Comparison of ENCODE assay signal across 11 cellular contexts in the genomic region with DNA sequence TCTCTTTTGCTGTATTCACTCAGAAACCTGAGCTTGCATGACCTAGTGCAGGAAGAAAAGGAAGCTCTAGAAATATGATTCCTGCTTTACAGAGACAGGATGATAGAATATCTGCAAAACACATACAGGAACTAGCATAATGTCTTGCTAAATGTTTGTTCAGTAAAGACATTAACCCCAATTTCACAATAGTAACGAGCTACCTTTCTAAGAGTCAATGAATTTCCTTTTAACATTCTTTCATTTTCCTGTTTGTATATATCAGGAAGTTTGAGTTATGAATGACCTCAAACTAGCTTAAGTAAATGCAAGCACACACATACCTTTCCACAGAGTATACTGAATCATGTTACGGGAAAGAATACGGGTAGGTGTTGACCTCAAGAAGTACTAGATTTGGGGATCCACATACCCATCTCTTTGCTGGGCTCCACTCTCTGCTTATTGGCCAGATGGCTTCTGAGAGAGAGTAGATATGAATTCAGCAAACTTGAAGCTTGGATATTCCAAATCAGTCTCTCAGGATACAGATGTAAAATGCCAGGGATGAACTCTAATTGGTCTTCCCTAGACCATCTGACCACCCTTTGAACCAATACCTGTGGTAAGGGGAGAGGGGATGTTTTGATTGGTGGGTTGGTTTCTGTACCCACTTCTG. TPM values are rescaled to one million over a fixed set of nuclear protein-coding genes. Genes with fewer than 3 reads are reported as not detected.
DNase-seq lines count a peak whose midpoint lies in the region; ATAC-seq and TF ChIP-seq lines count a peak whose summit lies in the region.
"Had no signal": no experiment of that assay in that cellular context is flagged by ENCODE, and none has a peak within 500 bp of the region (broad histone marks: within the 10 kb centered on the region; RNA-seq: fewer than 3 reads in every experiment).

No MANE protein-coding gene starts in this region.

- peaks cover 42% of the 10 kb centered on the region for H3K4me1 Mint-ChIP-seq in MCF 10A (ENCODE audit: insufficient read depth, unreplicated experiment)

- no peak overlapping the region for H2AFZ ChIP-seq in mesenchymal stem cell (ENCODE audit: low read depth, low read length)

- CTCF ChIA-PET in MCF 10A (lab: Yijun Ruan, JAX), result interaction anchor here (1.2 to 2.0 kb wide), 6 partner anchors 17 to 134 kb away, joined by 3 to 14 read pairs (median 4); partner anchors contain the start of gene ACSL3

- peaks cover 7% of the 10 kb centered on the region for H3K36me3 Mint-ChIP-seq in MCF 10A (ENCODE audit: insufficient read depth, unreplicated experiment)

- H3K9me3 ChIP-seq in mesenchymal stem cell (ENCODE audit: control insufficient read depth, low read length) (no peaks in the 10 kb centered on the region), left ventricle myocardium inferior (replicated peaks) (no peaks in the 10 kb centered on the region)

- 56% methylated on average over 2 of the region's 3 CpGs for WGBS in mesenchymal stem cell

- BruUV-seq in MCF 10A (replicated peaks; lab: Mats Ljungman, UMichigan), result no TSS peak

- H3K27ac Mint-ChIP-seq in MCF 10A (ENCODE audit: low read depth, unreplicated experiment), result peak overlapping the region; percentile 87

- TF ChIP-seq CTCF in MCF 10A (IDR thresholded peaks at IDR 0.05; ENCODE audit: unreplicated experiment) (no peak), left ventricle myocardium inferior (IDR thresholded peaks at IDR 0.05; ENCODE audit: borderline replicate concordance) (no peak), coronary artery (IDR thresholded peaks at IDR 0.05) (no peak)

- H3K4me2 ChIP-seq in mesenchymal stem cell (ENCODE audit: low read length, poor library complexity, severe bottlenecking), result no peak overlapping the region

- H3K36me3 ChIP-seq in mesenchymal stem cell (ENCODE audit: control insufficient read depth in 1 of 2, insufficient read depth in 2 of 2, low read depth in 1 of 2, low read length in 2 of 2) (no peaks in the 10 kb centered on the region), left ventricle myocardium inferior (no peaks in the 10 kb centered on the region)

- no peaks in the 10 kb centered on the region for H3K79me1 ChIP-seq in mesenchymal stem cell (replicated peaks; ENCODE audit: low read length, poor library complexity, severe bottlenecking)

- peak overlapping the region; percentile 25 for H3K4me3 Mint-ChIP-seq in MCF 10A (ENCODE audit: unreplicated experiment)

- H4K91ac ChIP-seq in mesenchymal stem cell (ENCODE audit: low read length), result no peak overlapping the region

- intact Hi-C loops in MCF 10A (cut with micrococcal nuclease) (loop anchor here (5.0 kb wide), 1 partner anchor 35 kb away; no protein-coding TSS in a partner anchor), left ventricle myocardium inferior (cut with micrococcal nuclease) (no loop called here)

- H3K9me3 Mint-ChIP-seq in MCF 10A (ENCODE audit: unreplicated experiment), result no peaks in the 10 kb centered on the region

- no peaks in the 10 kb centered on the region for H3K27me3 ChIP-seq in mesenchymal stem cell (ENCODE audit: control insufficient read depth in 1 of 2, insufficient read depth in 1 of 2, low read length in 2 of 2)
- no peaks in the 10 kb centered on the region for H3K27me3 ChIP-seq in left ventricle myocardium inferior (ENCODE audit: low read depth)

- H3K4me3 ChIP-seq in mesenchymal stem cell (ENCODE audit: insufficient read depth in 1 of 2, low read depth in 1 of 2, low read length in 2 of 2) (no peak overlapping the region), left ventricle myocardium inferior (no peak overlapping the region), coronary artery (no peak overlapping the region)
- H3K4me3 ChIP-seq: skin epidermis had no signal

- H3K27ac ChIP-seq in mesenchymal stem cell (ENCODE audit: low read length, poor library complexity, severe bottlenecking) (no peak overlapping the region), left ventricle myocardium inferior (replicated peaks) (no peak overlapping the region), coronary artery (no peak overlapping the region)
- H3K27ac ChIP-seq: skin epidermis had no signal

- H3K4me1 ChIP-seq in mesenchymal stem cell (ENCODE audit: control insufficient read depth, insufficient read depth, low read depth, low read length) (no peaks in the 10 kb centered on the region), left ventricle myocardium inferior (peaks cover 3% of the 10 kb centered on the region)

- no peak for ATAC-seq in HG02642 (IDR thresholded peaks at IDR 0.05; ENCODE audit: poor library complexity, unreplicated experiment)

- no peak overlapping the region for H2BK5ac ChIP-seq in mesenchymal stem cell (ENCODE audit: low read depth, low read length, poor library complexity, severe bottlenecking)

- no peak overlapping the region for H4K8ac ChIP-seq in mesenchymal stem cell (ENCODE audit: low read length)

- POLR2A ChIA-PET in MCF 10A (lab: Yijun Ruan, JAX), result interaction anchor here (0.6 to 4.7 kb wide), 19 partner anchors 8 to 1621 kb away, joined by 3 to 152 read pairs (median 5); partner anchors contain the start of gene ACSL3

- no peak overlapping the region for H3K14ac ChIP-seq in mesenchymal stem cell (ENCODE audit: low read length in 2 of 2)

- no peak overlapping the region for H2BK12ac ChIP-seq in mesenchymal stem cell (ENCODE audit: low read length in 2 of 2)

- no peaks in the 10 kb centered on the region for H3K27me3 Mint-ChIP-seq in MCF 10A (ENCODE audit: insufficient read depth, unreplicated experiment)

- H2AK5ac ChIP-seq in mesenchymal stem cell (ENCODE audit: low read length, severe bottlenecking), result no peak overlapping the region

- no peak overlapping the region for H3K23ac ChIP-seq in mesenchymal stem cell (ENCODE audit: low read length in 2 of 2)

- H3K4ac ChIP-seq in mesenchymal stem cell (ENCODE audit: low read depth in 1 of 2, low read length in 2 of 2), result peak overlapping the region in 1 of 2 experiments; percentile 20

- H3K18ac ChIP-seq in mesenchymal stem cell (ENCODE audit: low read depth in 1 of 2, low read length in 2 of 2), result no peak overlapping the region

- peak overlapping the region; percentile 16 for H3K9ac ChIP-seq in mesenchymal stem cell (ENCODE audit: low read length)

- H2BK120ac ChIP-seq in mesenchymal stem cell (ENCODE audit: low read depth, low read length), result peak overlapping the region; percentile 54

- DNase-seq in DMS153 treated with DMSO at 0.1 percent for 48 hours (lab: John Stamatoyannopoulos, UW; ENCODE audit: unreplicated experiment) (peak; percentile 54), LHCN-M2 (ENCODE audit: low read depth) (peak; percentile 55), MCF 10A (ENCODE audit: unreplicated experiment) (peak; percentile 52), mesenchymal stem cell (peak; percentile 33), left ventricle myocardium inferior (no peak), coronary artery (ENCODE audit: low spot score) (no peak)
- no peak for DNase-seq in stimulated activated CD8-positive, alpha-beta memory T cell treated with anti-CD3 and anti-CD28 coated beads, Interleukin-4, amount 100 ng/mL, for 48 hours
- DNase-seq: activated CD4-positive, alpha-beta T cell treated with anti-CD3 and anti-CD28 coated beads for 4 hours; NK-92 treated with Interleukin-12 subunit alpha and Interleukin-12 subunit beta, amount 100 ng/mL, for 24 hours had no signal

- H2BK15ac ChIP-seq in mesenchymal stem cell (ENCODE audit: low read depth, poor library complexity, severe bottlenecking), result no peak overlapping the region

RNA-seq across cellular contexts. Expression of gene ACSL3, which starts 18.2 kb away (rescaled TPM):
- total RNA-seq in LHCN-M2 (2014; rRNA removed), result 178 and 215 TPM in 2 replicates
- polyA plus RNA-seq in LHCN-M2 (2012), result 44.6 TPM
- 183 and 203 TPM in 2 replicates for total RNA-seq in MCF 10A (2022)
- polyA plus RNA-seq in mesenchymal stem cell (2013, experiment 1 of 2), result 148 TPM
- polyA plus RNA-seq in mesenchymal stem cell (2013, experiment 2 of 2), result 157 TPM
- total RNA-seq in left ventricle myocardium inferior, result 50.1 TPM

Comparison
In these comparisons a context has a peak if more than half of its experiments do, and no peak if none do; other contexts are left out.
1. DNase-seq: peak in DMS153 treated with DMSO at 0.1 percent for 48 hours (single experiment), LHCN-M2 (single experiment), MCF 10A (single experiment) and mesenchymal stem cell (single experiment); none in left ventricle myocardium inferior (single experiment), coronary artery (single experiment) and stimulated activated CD8-positive, alpha-beta memory T cell treated with anti-CD3 and anti-CD28 coated beads, Interleukin-4, amount 100 ng/mL, for 48 hours (single experiment).